1 cellular context compared by ENCODE assay signal in the genomic region with DNA sequence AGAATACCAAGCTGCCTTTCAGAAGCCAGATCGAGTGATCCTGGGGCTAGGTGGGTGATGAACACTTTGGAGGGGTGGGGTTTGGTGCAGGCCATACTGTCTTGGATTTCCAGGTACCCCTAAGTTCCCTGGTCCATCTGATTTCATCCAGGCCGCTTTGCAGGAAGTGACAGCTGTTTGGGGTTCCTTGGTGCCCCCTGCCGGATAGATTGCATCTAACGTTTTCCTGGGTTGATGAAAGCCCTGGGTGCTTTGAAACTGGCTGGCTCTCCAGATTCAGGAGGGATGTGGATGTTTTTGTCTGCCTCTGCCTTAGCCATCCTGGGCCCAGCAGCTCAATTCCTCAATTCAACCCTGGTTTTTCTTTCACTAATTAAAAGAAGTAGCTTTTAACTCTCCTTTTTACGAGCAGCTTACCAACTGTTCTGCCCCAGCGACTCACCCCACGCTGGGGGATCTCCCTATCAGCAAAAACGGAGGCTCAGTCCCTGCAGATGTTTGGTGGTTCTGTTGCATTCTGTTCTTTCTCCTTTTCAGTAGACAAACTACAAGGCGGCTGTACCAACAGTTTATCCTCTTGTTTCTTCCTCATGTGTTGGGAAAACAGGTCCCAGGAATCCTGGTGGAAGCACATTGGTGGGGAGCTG.
TF ChIP-seq lines count a peak whose summit lies in the region.

No MANE protein-coding gene starts in this region.

TF ChIP-seq in K562, 482 proteins besides CTCF, POLR2A, EP300 and RAD21 (continued from another document):
- TF ChIP-seq, protein P1, sequence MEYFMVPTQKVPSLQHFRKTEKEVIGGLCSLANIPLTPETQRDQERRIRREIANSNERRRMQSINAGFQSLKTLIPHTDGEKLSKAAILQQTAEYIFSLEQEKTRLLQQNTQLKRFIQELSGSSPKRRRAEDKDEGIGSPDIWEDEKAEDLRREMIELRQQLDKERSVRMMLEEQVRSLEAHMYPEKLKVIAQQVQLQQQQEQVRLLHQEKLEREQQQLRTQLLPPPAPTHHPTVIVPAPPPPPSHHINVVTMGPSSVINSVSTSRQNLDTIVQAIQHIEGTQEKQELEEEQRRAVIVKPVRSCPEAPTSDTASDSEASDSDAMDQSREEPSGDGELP (CRISPR knock-in tag; IDR thresholded peaks at IDR 0.05; ENCODE audit: borderline replicate concordance) = peak; percentile 59
- TF ChIP-seq SMC3 (conservative IDR thresholded peaks at IDR 0.05; ENCODE audit: insufficient read depth, low read depth, low read length) = peak; percentile 65; the same call in 1 of the 2 replicates
